ENCODE assay signal across 8 cellular contexts in genomic region chr17:64961561-64962378, GRCh38. TPM values are rescaled to one million over a fixed set of nuclear protein-coding genes. Genes with fewer than 3 reads are reported as not detected.
A peak's percentile ranks its signal among the peaks of the same experiment; 100 is the strongest.
DNase-seq lines count a peak whose midpoint lies in the region; ATAC-seq, FAIRE-seq and TF ChIP-seq lines count a peak whose summit lies in the region.
"Not testable (repeated sequence)": the region's sequence is repeated elsewhere in the genome, so short reads cannot be mapped to it uniquely, and the experiment has no call there.

No MANE protein-coding gene starts in this region.

- H3K27me3 Mint-ChIP-seq in glutamatergic neuron (ENCODE audit: unreplicated experiment), result not testable (repeated sequence)

- not testable (repeated sequence) for H3K4me2 ChIP-seq in neuronal stem cell (ENCODE audit: insufficient read depth, low read length, poor library complexity, severe bottlenecking)

- not testable (repeated sequence) for H3K9ac ChIP-seq in neuronal stem cell (ENCODE audit: low read depth, low read length, poor library complexity)

- H3K27ac Mint-ChIP-seq in glutamatergic neuron (ENCODE audit: unreplicated experiment), result not testable (repeated sequence)

- 4 to 8% (median 5%) methylated on average over 13 of the region's 13 CpGs for WGBS in adrenal gland, 4 donors
- no CpG with 5 or more reads among the region's 13 CpGs for WGBS in neuronal stem cell (ENCODE audit: extremely low coverage in 2 of 2, insufficient read length in 2 of 2, insufficient replicate concordance in 1 of 2), 2 donors

- not testable (repeated sequence) for H3K4me3 Mint-ChIP-seq in glutamatergic neuron (ENCODE audit: unreplicated experiment)

- not testable (repeated sequence) for H3K27me3 ChIP-seq in adrenal gland; neuronal stem cell (ENCODE audit: control insufficient read depth in 3 of 3, insufficient read depth in 3 of 3, low read depth in 1 of 3, low read length in 3 of 3); vagina

- H3K79me1 ChIP-seq in neuronal stem cell (ENCODE audit: low read depth, low read length), result not testable (repeated sequence)

- H3K14ac ChIP-seq in neuronal stem cell (ENCODE audit: low read length), result not testable (repeated sequence)

- FAIRE-seq in G401.6 (lab: Jason Lieb, UNC), result peak; percentile 93

- H3K36me3 ChIP-seq in adrenal gland (replicated peaks in 1 of 2); neuronal stem cell (replicated peaks in 1 of 2; ENCODE audit: control insufficient read depth in 2 of 2, insufficient read depth in 2 of 2, low read length in 2 of 2); vagina: not testable (repeated sequence)

- not testable (repeated sequence) for H4K8ac ChIP-seq in neuronal stem cell (ENCODE audit: low read depth, low read length)

- TF ChIP-seq CTCF in adrenal gland (IDR thresholded peaks at IDR 0.05) (peak; percentile 47 to 89 (median 84)), glutamatergic neuron (IDR thresholded peaks at IDR 0.05; ENCODE audit: partially characterized antibody, unreplicated experiment) (peak; percentile 76), vagina (IDR thresholded peaks at IDR 0.05) (peak; percentile 56 to 86 (median 86))

- H3K4me1 Mint-ChIP-seq in glutamatergic neuron (ENCODE audit: low read depth, unreplicated experiment), result peaks cover 24% of the 10 kb centered on the region

- not testable (repeated sequence) for H3K27ac ChIP-seq in adrenal gland; neuronal stem cell (replicated peaks; ENCODE audit: low read length); vagina

- intact Hi-C loops in adrenal gland (cut with DNase I), result loop anchor here in 1 of 2 donors (5.0 kb wide), 1 partner anchor 34 kb away; no protein-coding TSS in a partner anchor
- intact Hi-C loops in vagina (cut with DNase I), result not testable (repeated sequence)

- ATAC-seq in HG02885 (IDR thresholded peaks at IDR 0.05; ENCODE audit: poor library complexity, unreplicated experiment), result peak; percentile 43

- not testable (repeated sequence) for H3K18ac ChIP-seq in neuronal stem cell (ENCODE audit: low read length)

- not testable (repeated sequence) for H3K4ac ChIP-seq in neuronal stem cell (ENCODE audit: low read length)

- not testable (repeated sequence) for H2BK5ac ChIP-seq in neuronal stem cell (ENCODE audit: low read length)

- peak; percentile 51 for DNase-seq in NCI-H2081 treated with DMSO at 0.1 percent for 48 hours (lab: John Stamatoyannopoulos, UW)
- peak; percentile 69 for DNase-seq in SKM-1 (lab: John Stamatoyannopoulos, UW; ENCODE audit: unreplicated experiment)
- DNase-seq in adrenal gland, result peak in 6 of 7 donors; percentile 71 to 86 (median 82)
- not testable (repeated sequence) for DNase-seq in glutamatergic neuron; vagina (ENCODE audit: extremely low spot score in 2 of 2)
- DNase-seq in neuronal stem cell (ENCODE audit: low spot score), result peak; percentile 66

- not testable (repeated sequence) for H2BK12ac ChIP-seq in neuronal stem cell (ENCODE audit: low read length)

- not testable (repeated sequence) for H2AK5ac ChIP-seq in neuronal stem cell (ENCODE audit: low read depth, low read length)

- H2BK15ac ChIP-seq in neuronal stem cell (ENCODE audit: low read length), result not testable (repeated sequence)

- H4K91ac ChIP-seq in neuronal stem cell (ENCODE audit: low read depth, low read length, poor library complexity), result not testable (repeated sequence)

- peak overlapping the region; percentile 2 for H2AFZ ChIP-seq in neuronal stem cell (ENCODE audit: low read length)

- H2BK120ac ChIP-seq in neuronal stem cell (ENCODE audit: low read depth, low read length), result not testable (repeated sequence)

- not testable (repeated sequence) for TF ChIP-seq POLR2A in adrenal gland (IDR thresholded peaks at IDR 0.05); vagina (IDR thresholded peaks at IDR 0.05)

- peaks cover 4 to 15% of the 10 kb centered on the region in 2 donors for H3K4me1 ChIP-seq in adrenal gland (replicated peaks in 1 of 2)
- peaks cover 1 to 12% of the 10 kb centered on the region in 2 donors for H3K4me1 ChIP-seq in neuronal stem cell (ENCODE audit: control insufficient read depth in 2 of 2, insufficient read depth in 1 of 2, low read depth in 1 of 2, low read length in 2 of 2)
- H3K4me1 ChIP-seq in vagina, result peaks cover 13% of the 10 kb centered on the region

- not testable (repeated sequence) for H3K9me3 ChIP-seq in adrenal gland (replicated peaks in 1 of 3); neuronal stem cell (replicated peaks in 1 of 2; ENCODE audit: control insufficient read depth in 2 of 2, insufficient read depth in 1 of 2, low read depth in 1 of 2, low read length in 2 of 2); vagina

- H3K9me3 Mint-ChIP-seq in glutamatergic neuron (ENCODE audit: unreplicated experiment), result not testable (repeated sequence)

- H3K4me3 ChIP-seq in adrenal gland; neuronal stem cell (ENCODE audit: low read length in 2 of 2): not testable (repeated sequence)
- peak overlapping the region in 1 of 2 donors; percentile 26 for H3K4me3 ChIP-seq in vagina

- not testable (repeated sequence) for H3K36me3 Mint-ChIP-seq in glutamatergic neuron (ENCODE audit: unreplicated experiment)

- H3K23ac ChIP-seq in neuronal stem cell (ENCODE audit: low read depth, low read length, poor library complexity), result not testable (repeated sequence)

RNA-seq across cellular contexts. Expression of gene LRRC37A3, which starts 42.5 kb away (rescaled TPM):
- 10 to 100 TPM in 1 of 8 donors, 1 to 10 TPM in 7; 1.4 to 11.4 (median 5.6) TPM for total RNA-seq in adrenal gland
- 10 to 100 TPM in 2 of 3 donors, 1 to 10 TPM in 1; 4.9 to 19.1 (median 10.3) TPM for polyA plus RNA-seq in adrenal gland
- total RNA-seq in glutamatergic neuron (ENCODE audit: unreplicated experiment), result 31.1 TPM
- polyA plus RNA-seq in neuronal stem cell (2013, experiment 1 of 2), result 3.1 TPM
- polyA plus RNA-seq in neuronal stem cell (2013, experiment 2 of 2), result 4.3 TPM
- 9.8 TPM for total RNA-seq in vagina
